ENCODE assay signal across 14 cellular contexts in genomic region chr1:61125263-61125662, GRCh38. TPM values are rescaled to one million over a fixed set of nuclear protein-coding genes. Genes with fewer than 3 reads are reported as not detected.
DNase-seq lines count a peak whose midpoint lies in the region; ATAC-seq, FAIRE-seq and TF ChIP-seq lines count a peak whose summit lies in the region.
"Had no signal": no experiment of that assay in that cellular context is flagged by ENCODE, and none has a peak within 500 bp of the region (broad histone marks: within the 10 kb centered on the region; RNA-seq: fewer than 3 reads in every experiment).

No MANE protein-coding gene starts in this region.

- no peak for TF ChIP-seq POLR2A in endothelial cell of umbilical vein (IDR thresholded peaks at IDR 0.05; ENCODE audit: low read depth, low read length)
- no peak for TF ChIP-seq POLR2A in spleen (IDR thresholded peaks at IDR 0.05)

- DNase-seq in NCI-H1092 (lab: John Stamatoyannopoulos, UW) (peak; percentile 30), SK-N-MC (ENCODE audit: low read depth, low spot score) (no peak), endothelial cell of umbilical vein (ENCODE audit: low read depth, low spot score) (peak; percentile 43), spleen (no peak), nucleus accumbens (lab: John Stamatoyannopoulos, UW) (no peak)
- DNase-seq: activated effector memory CD4-positive, alpha-beta T cell treated with anti-CD3 and anti-CD28 coated beads, Interleukin-2, amount 50 U/mL, for 16 hours; CD8-positive, alpha-beta T cell; effector CD4-positive, alpha-beta T cell; naive B cell; T-helper 1 cell had no signal

- FAIRE-seq in endothelial cell of umbilical vein (lab: Jason Lieb, UNC) = no peak

- H3K79me2 ChIP-seq in endothelial cell of umbilical vein (ENCODE audit: control insufficient read depth, insufficient read depth, low read length) = peaks cover 12% of the 10 kb centered on the region
- peaks cover 7% of the 10 kb centered on the region for H3K79me2 ChIP-seq in parathyroid adenoma

- dilution Hi-C loops in endothelial cell of umbilical vein (cut with MboI; ENCODE audit: extremely low pct_ligation_motif_present, low sequenced_read_pairs) = no loop called here

- POLR2A ChIA-PET in endothelial cell of umbilical vein (lab: Charles Lee) = no interaction called here

- ATAC-seq in HG02885 (IDR thresholded peaks at IDR 0.05; ENCODE audit: poor library complexity, unreplicated experiment) (no peak), HG03460 (IDR thresholded peaks at IDR 0.05; ENCODE audit: unreplicated experiment) (no peak)
- ATAC-seq: CD8-positive, alpha-beta T cell had no signal

- H3K4me2 ChIP-seq in endothelial cell of umbilical vein (ENCODE audit: insufficient read depth, low read length) = no peak overlapping the region
- H3K4me2 ChIP-seq in parathyroid adenoma (ENCODE audit: low read length) = peak overlapping the region; percentile 45

- no peaks in the 10 kb centered on the region for H3K9me1 ChIP-seq in endothelial cell of umbilical vein (replicated peaks; ENCODE audit: control insufficient read depth, extremely low read depth, insufficient read depth, low read length)

- CTCF ChIA-PET in endothelial cell of umbilical vein (lab: Charles Lee) = interaction anchor here (1.0 to 1.9 kb wide), 2 partner anchors 13 to 29 kb away, joined by 3 to 7 read pairs; no protein-coding TSS in a partner anchor

- H3K27me3 ChIP-seq in endothelial cell of umbilical vein (ENCODE audit: control insufficient read depth in 2 of 2, insufficient read depth in 2 of 2, low read length in 2 of 2) = no peaks in the 10 kb centered on the region
- no peaks in the 10 kb centered on the region for H3K27me3 ChIP-seq in parathyroid adenoma (ENCODE audit: control insufficient read depth, insufficient read depth, low read length)
- H3K27me3 ChIP-seq in spleen (replicated peaks in 1 of 7) = no peaks in the 10 kb centered on the region

- no TSS peak for BruUV-seq in endothelial cell of umbilical vein (replicated peaks; lab: Mats Ljungman, UMichigan)

- no peaks in the 10 kb centered on the region for H3K4me1 ChIP-seq in endothelial cell of umbilical vein (ENCODE audit: control insufficient read depth, extremely low read depth, insufficient read depth, low read length)
- peaks cover 24% of the 10 kb centered on the region for H3K4me1 ChIP-seq in parathyroid adenoma
- H3K4me1 ChIP-seq in spleen = peaks cover 6 to 34% (median 9%) of the 10 kb centered on the region in 6 donors

- no peak for TF ChIP-seq CTCF in endothelial cell of umbilical vein (IDR thresholded peaks at IDR 0.05; ENCODE audit: extremely low read depth in 1 of 2, insufficient read depth in 1 of 2, low read depth in 1 of 2, low read length in 2 of 2)
- TF ChIP-seq CTCF in parathyroid adenoma (IDR thresholded peaks at IDR 0.05) = no peak
- TF ChIP-seq CTCF in spleen (IDR thresholded peaks at IDR 0.05 in 8 of 11, conservative IDR thresholded peaks at IDR 0.05 in 3 of 11) = no peak

- H3K27ac ChIP-seq in SK-N-MC (peak overlapping the region; percentile 49; the same call in 1 of the 2 replicates), endothelial cell of umbilical vein (ENCODE audit: insufficient read depth, low read depth, low read length) (no peak overlapping the region), parathyroid adenoma (peak overlapping the region; percentile 75), spleen (no peak overlapping the region)
- H3K27ac ChIP-seq: RWPE1 had no signal

- H3K9ac ChIP-seq in SK-N-MC (ENCODE audit: insufficient read length) = no peak overlapping the region
- no peak overlapping the region for H3K9ac ChIP-seq in endothelial cell of umbilical vein (replicated peaks; ENCODE audit: extremely low read depth, insufficient read depth, low read length)
- no peak overlapping the region for H3K9ac ChIP-seq in parathyroid adenoma

- 66 to 85% (median 77%) methylated on average over 7 of the region's 7 CpGs for WGBS in spleen, 5 donors

- no peak overlapping the region for H2AFZ ChIP-seq in endothelial cell of umbilical vein (ENCODE audit: low read depth, low read length)
- H2AFZ ChIP-seq in parathyroid adenoma = peak overlapping the region; percentile 22

- intact Hi-C loops in endothelial cell of umbilical vein (cut with micrococcal nuclease) (no loop called here), spleen (cut with DNase I; ENCODE audit: low total_unique reads) (no loop called here)

- H3K36me3 ChIP-seq in SK-N-MC (ENCODE audit: insufficient read depth, low read length) (no peaks in the 10 kb centered on the region), endothelial cell of umbilical vein (ENCODE audit: control insufficient read depth in 2 of 2, extremely low read depth in 1 of 2, insufficient read depth in 2 of 2, low read length in 2 of 2) (no peaks in the 10 kb centered on the region), parathyroid adenoma (ENCODE audit: control insufficient read depth, insufficient read depth, low read length) (no peaks in the 10 kb centered on the region), spleen (no peaks in the 10 kb centered on the region)

- peak overlapping the region; percentile 20; the same call in 1 of the 2 replicates for H3K4me3 ChIP-seq in SK-N-MC
- H3K4me3 ChIP-seq in endothelial cell of umbilical vein (replicated peaks in 1 of 3; ENCODE audit: insufficient read depth in 1 of 3, low read depth in 1 of 3, low read length in 3 of 3) = no peak overlapping the region
- H3K4me3 ChIP-seq in parathyroid adenoma (ENCODE audit: low read depth, low read length) = no peak overlapping the region
- H3K4me3 ChIP-seq in spleen = no peak overlapping the region

- H3K9me3 ChIP-seq in SK-N-MC (ENCODE audit: low read depth, low read length) (no peaks in the 10 kb centered on the region), endothelial cell of umbilical vein (replicated peaks; ENCODE audit: control insufficient read depth, insufficient read depth, low read length) (no peaks in the 10 kb centered on the region), parathyroid adenoma (ENCODE audit: control insufficient read depth, low read length) (no peaks in the 10 kb centered on the region), spleen (no peaks in the 10 kb centered on the region)

- H4K20me1 ChIP-seq in endothelial cell of umbilical vein (replicated peaks; ENCODE audit: control insufficient read depth, extremely low read depth, insufficient read depth, low read length) = no peaks in the 10 kb centered on the region

TF ChIP-seq in endothelial cell of umbilical vein, 7 proteins besides CTCF, POLR2A, EP300 and RAD21:
- TF ChIP-seq FOS (IDR thresholded peaks at IDR 0.05; ENCODE audit: borderline replicate concordance, insufficient read depth, low read length) = no peak
TF ChIP-seq in endothelial cell of umbilical vein: peak in this region for 0.

RNA-seq across cellular contexts. Expression of gene NFIA, which starts 42.9 kb away (rescaled TPM):
- 41.3 and 47.0 TPM in 2 replicates for total RNA-seq in endothelial cell of umbilical vein
- polyA plus RNA-seq in endothelial cell of umbilical vein = 25.5 and 31.2 TPM in 2 replicates
- 15.5 and 15.8 TPM in 2 replicates for polyA plus RNA-seq in endothelial cell of umbilical vein (2011; cell fraction: cytosol; rRNA removed)
- 23.4 and 25.6 TPM in 2 replicates for polyA plus RNA-seq in endothelial cell of umbilical vein (2011; cell fraction: nucleus; rRNA removed)
- polyA plus RNA-seq in endothelial cell of umbilical vein (2012) = 11.7 and 12.9 TPM in 2 replicates
- polyA minus RNA-seq in endothelial cell of umbilical vein = 85.6 and 92.4 TPM in 2 replicates
- 32.8 TPM for polyA minus RNA-seq in endothelial cell of umbilical vein (2011; cell fraction: cytosol; rRNA and poly(A)+ RNA removed)
- 103 and 113 TPM in 2 replicates for polyA minus RNA-seq in endothelial cell of umbilical vein (2011; cell fraction: nucleus; rRNA and poly(A)+ RNA removed)
- total RNA-seq in spleen = 10 to 100 TPM; 33.2 to 76.8 (median 40.1) TPM
- 1 to 10 TPM; 3.1 to 3.7 (median 3.1) TPM for polyA plus RNA-seq in spleen

Comparison
In these comparisons a context has a peak if more than half of its experiments do, and no peak if none do; other contexts are left out.
1. DNase-seq: peak in NCI-H1092 (single experiment) and endothelial cell of umbilical vein (single experiment); none in SK-N-MC (single experiment), spleen (single experiment) and nucleus accumbens (0 of 56).
2. H3K27ac ChIP-seq: peak in SK-N-MC (single experiment) and parathyroid adenoma (single experiment); none in endothelial cell of umbilical vein (single experiment) and spleen (0 of 8).